In genomic region chr6:170292111-170292777, GRCh38 we compare ENCODE assay signal across 9 cellular contexts. TPM values are rescaled to one million over a fixed set of nuclear protein-coding genes. Genes with fewer than 3 reads are reported as not detected.
A peak's percentile ranks its signal among the peaks of the same experiment; 100 is the strongest.
DNase-seq lines count a peak whose midpoint lies in the region; ATAC-seq and TF ChIP-seq lines count a peak whose summit lies in the region.
"Had no signal": no experiment of that assay in that cellular context is flagged by ENCODE, and none has a peak within 500 bp of the region (broad histone marks: within the 10 kb centered on the region; RNA-seq: fewer than 3 reads in every experiment).

No MANE protein-coding gene starts in this region.

- peak overlapping the region; percentile 18 for H3K9ac ChIP-seq in NT2/D1 (ENCODE audit: insufficient read length, low read depth)
- no peak overlapping the region for H3K9ac ChIP-seq in endodermal cell (ENCODE audit: extremely low read depth, low read length, poor library complexity, severe bottlenecking)

- no peaks in the 10 kb centered on the region for H3K9me3 ChIP-seq in DOHH2 (ENCODE audit: control insufficient read depth, insufficient read depth, low read length)
- no peaks in the 10 kb centered on the region for H3K9me3 ChIP-seq in NT2/D1 (ENCODE audit: insufficient read depth, low read length)
- H3K9me3 ChIP-seq in endodermal cell (ENCODE audit: control insufficient read depth, low read length) = no peaks in the 10 kb centered on the region

- H3K27ac ChIP-seq in DOHH2 (ENCODE audit: low read depth, low read length) (no peak overlapping the region), endodermal cell (ENCODE audit: low read depth, low read length) (peak overlapping the region; percentile 97)

- H3K4me1 Mint-ChIP-seq in endodermal cell = peaks cover 20% of the 10 kb centered on the region

- peaks cover 6% of the 10 kb centered on the region for H3K36me3 Mint-ChIP-seq in endodermal cell (ENCODE audit: low read depth)

- 0 out of 2 replicates have a peak, but pooled peaks cover 3% of the 10 kb centered on the region for H3F3A ChIP-seq in DOHH2 (ENCODE audit: control insufficient read depth, insufficient read depth)

- TF ChIP-seq CTCF in DOHH2 (IDR thresholded peaks at IDR 0.05; ENCODE audit: low read depth, low read length, poor library complexity, severe bottlenecking) = no peak
- TF ChIP-seq CTCF in endodermal cell (conservative IDR thresholded peaks at IDR 0.05) = no peak

- 0 out of 2 replicates have a peak, but pooled peaks cover 3% of the 10 kb centered on the region for H4K20me1 ChIP-seq in DOHH2 (ENCODE audit: control insufficient read depth, insufficient read depth, low read depth, low read length)

- H3K4me1 ChIP-seq in DOHH2 (ENCODE audit: control insufficient read depth, low read length) (peaks cover 40% of the 10 kb centered on the region), NT2/D1 (ENCODE audit: insufficient read depth, insufficient read length) (peaks cover 7% of the 10 kb centered on the region), endodermal cell (ENCODE audit: control insufficient read depth, insufficient read depth, low read length) (peaks cover 3% of the 10 kb centered on the region)

- 3 to 4% methylated on average over 11 to 19 of the region's 20 CpGs for WGBS in endodermal cell (ENCODE audit: insufficient coverage in 1 of 2, insufficient read length in 1 of 2), 2 experiments

- H3K36me3 ChIP-seq in DOHH2 (ENCODE audit: control insufficient read depth, low read length) = no peaks in the 10 kb centered on the region
- no peaks in the 10 kb centered on the region for H3K36me3 ChIP-seq in NT2/D1 (ENCODE audit: insufficient read depth, insufficient read length, low read length)
- H3K36me3 ChIP-seq in endodermal cell (ENCODE audit: control insufficient read depth, insufficient read depth, low read length) = no peaks in the 10 kb centered on the region

- no peaks in the 10 kb centered on the region for H3K79me2 ChIP-seq in DOHH2 (ENCODE audit: control insufficient read depth, low read length)

- no peaks in the 10 kb centered on the region for H3K9me3 Mint-ChIP-seq in endodermal cell

- no peak for ATAC-seq in HG02678 (IDR thresholded peaks at IDR 0.05; ENCODE audit: unreplicated experiment)
- ATAC-seq in GM21529 (IDR thresholded peaks at IDR 0.05; ENCODE audit: unreplicated experiment) = no peak
- ATAC-seq in HG03159 (IDR thresholded peaks at IDR 0.05; ENCODE audit: unreplicated experiment) = no peak

- no peak overlapping the region for H3K27ac Mint-ChIP-seq in endodermal cell

- H3K27me3 Mint-ChIP-seq in endodermal cell (ENCODE audit: insufficient read depth) = peaks cover 89% of the 10 kb centered on the region

- H3K4me3 Mint-ChIP-seq in endodermal cell = peak overlapping the region; percentile 69

- no peak for DNase-seq in NT2/D1 (ENCODE audit: low read depth, low spot score)
- DNase-seq in endodermal cell = peak; percentile 70
- peak; percentile 58 for DNase-seq in pons (ENCODE audit: low spot score)
- no peak for DNase-seq in AML-193 (lab: John Stamatoyannopoulos, UW)
- DNase-seq: erythroblast had no signal

- no peaks in the 10 kb centered on the region for H3K9me2 ChIP-seq in DOHH2 (replicated peaks; ENCODE audit: control insufficient read depth, low read length)

- H3K27me3 ChIP-seq in DOHH2 (ENCODE audit: control insufficient read depth, low read length) (peaks cover 95% of the 10 kb centered on the region), NT2/D1 (ENCODE audit: insufficient read depth, insufficient read length) (peaks cover 91% of the 10 kb centered on the region), endodermal cell (ENCODE audit: control insufficient read depth, insufficient read depth, low read length, poor library complexity, severe bottlenecking) (peaks cover 99% of the 10 kb centered on the region)

- no peak overlapping the region for H3K4me3 ChIP-seq in DOHH2 (ENCODE audit: low read length)
- H3K4me3 ChIP-seq in NT2/D1 (ENCODE audit: insufficient read length, low read depth) = peak overlapping the region; percentile 25
- no peak overlapping the region for H3K4me3 ChIP-seq in endodermal cell (ENCODE audit: low read length)

- peak overlapping the region; percentile 53; the same call in 1 of the 2 replicates for H3K4me2 ChIP-seq in DOHH2 (ENCODE audit: low read length)

RNA-seq across cellular contexts. Expression of gene DLL1, which starts 1.4 kb away (rescaled TPM):
- 1 to 10 TPM; 3.1 to 3.6 TPM for total RNA-seq in endodermal cell
- polyA plus RNA-seq in endodermal cell (2013, experiment 1 of 2) = 79.0 TPM
- polyA plus RNA-seq in endodermal cell (2013, experiment 2 of 2) = 59.5 TPM

RNA-seq across cellular contexts. Expression of gene FAM120B, which starts 14.3 kb away (rescaled TPM):
- 10 to 100 TPM; 25.7 to 27.5 TPM for total RNA-seq in endodermal cell
- polyA plus RNA-seq in endodermal cell (2013, experiment 1 of 2) = 21.6 TPM
- polyA plus RNA-seq in endodermal cell (2013, experiment 2 of 2) = 20.5 TPM

Comparison
In these comparisons a context has a peak if more than half of its experiments do, and no peak if none do; other contexts are left out.
1. DNase-seq: peak in endodermal cell (single experiment) and pons (single experiment); none in NT2/D1 (single experiment) and AML-193 (0 of 2).